In genomic region chr10:102432162-102432950, GRCh38 we compare ENCODE assay signal across 8 cellular contexts. TPM values are rescaled to one million over a fixed set of nuclear protein-coding genes. Genes with fewer than 3 reads are reported as not detected.
DNase-seq lines count a peak whose midpoint lies in the region; ATAC-seq lines count a peak whose summit lies in the region.

CUEDC2 (minus strand) TSS chr10:102432574; CDS start chr10:102425188, 7,386 bp downstream.

- ATAC-seq in GM21360 (IDR thresholded peaks at IDR 0.05; ENCODE audit: unreplicated experiment) (peak; percentile 80), memory B cell (ENCODE audit: low read depth) (peak; percentile 97)

- peaks cover 1% of the 10 kb centered on the region for H3K27me3 Mint-ChIP-seq in memory B cell

- peaks cover 21% of the 10 kb centered on the region for H3K4me1 Mint-ChIP-seq in memory B cell

- H3K36me3 Mint-ChIP-seq in memory B cell, result peaks cover 3% of the 10 kb centered on the region

- H3K4me3 Mint-ChIP-seq in memory B cell, result peak within 1 kb of the TSS; percentile 94

- no peaks in the 10 kb centered on the region for H3K9me3 Mint-ChIP-seq in memory B cell

- H3K27me3 ChIP-seq in effector memory CD4-positive, alpha-beta T cell (replicated peaks; ENCODE audit: control insufficient read depth, insufficient read depth, low read length, poor library complexity, severe bottlenecking), result no peaks in the 10 kb centered on the region

- H3K4me3 ChIP-seq in effector memory CD4-positive, alpha-beta T cell (ENCODE audit: insufficient read depth, low read depth, low read length, poor library complexity, severe bottlenecking), result peak within 1 kb of the TSS; percentile 95

- H3K4me1 ChIP-seq in effector memory CD4-positive, alpha-beta T cell (ENCODE audit: control insufficient read depth, insufficient read depth, low read length, poor library complexity, severe bottlenecking), result peaks cover 44% of the 10 kb centered on the region

- H3K27ac ChIP-seq in effector memory CD4-positive, alpha-beta T cell (ENCODE audit: insufficient read depth, low read length, poor library complexity, severe bottlenecking), result peak within 1 kb of the TSS; percentile 75

- no peaks in the 10 kb centered on the region for H3K36me3 ChIP-seq in effector memory CD4-positive, alpha-beta T cell (ENCODE audit: control insufficient read depth, insufficient read depth, low read length)

- H3K27ac Mint-ChIP-seq in memory B cell, result peak within 1 kb of the TSS; percentile 84

- DNase-seq in COLO829 (ENCODE audit: low spot score) (peak; percentile 82), HT1080 (ENCODE audit: low read depth) (peak; percentile 96), NOMO-1 treated with DMSO at 0.1 percent for 48 hours (lab: John Stamatoyannopoulos, UW; ENCODE audit: unreplicated experiment) (peak; percentile 98), memory B cell (ENCODE audit: low spot score in 2 of 2) (peak; percentile 93 to 97)
- peak; percentile 84 to 88 for DNase-seq in activated CD8-positive, alpha-beta memory T cell treated with anti-CD3 and anti-CD28 coated beads for 4 hours (ENCODE audit: low read depth in 2 of 2)
- DNase-seq in effector memory CD4-positive, alpha-beta T cell, result peak; percentile 88 to 93 (median 93)
- DNase-seq in stimulated activated CD8-positive, alpha-beta memory T cell treated with anti-CD3 and anti-CD28 coated beads, Interleukin-12 subunit alpha, Interleukin-12 subunit beta, amount 100 ng/mL, for 4 hours (ENCODE audit: low read depth), result peak; percentile 88

- no peaks in the 10 kb centered on the region for H3K9me3 ChIP-seq in effector memory CD4-positive, alpha-beta T cell (ENCODE audit: control insufficient read depth, low read length)

RNA-seq across cellular contexts. Expression of gene CUEDC2, which starts in this region (rescaled TPM):
- total RNA-seq in HT1080 (2014; rRNA removed; shearing (Covaris generic)), result 38.1 and 44.2 TPM in 2 replicates
- 67.6 and 72.0 TPM in 2 replicates for polyA plus RNA-seq in HT1080 (2015; cell fraction: cytosol; rRNA removed)
- polyA plus RNA-seq in HT1080 (2015; cell fraction: nucleus; rRNA removed), result 59.2 and 59.7 TPM in 2 replicates

Comparison
In these comparisons a context has a peak if more than half of its experiments do, and no peak if none do; other contexts are left out.
1. Peak in every context shown above with its lines: DNase-seq, ATAC-seq, H3K4me3 ChIP-seq and H3K27ac ChIP-seq.